ENCODE assay signal across 17 cellular contexts in genomic region chr6:142429195-142429594, GRCh38.
"Had no signal": no experiment of that assay in that cellular context is flagged by ENCODE, and none has a peak within 500 bp of the region (broad histone marks: within the 10 kb centered on the region; RNA-seq: fewer than 3 reads in every experiment).

No MANE protein-coding gene starts in this region.

- H3K4me3 Mint-ChIP-seq: activated naive CD8-positive, alpha-beta T cell; natural killer cell had no signal

- H3K4me1 Mint-ChIP-seq: natural killer cell had no signal

- DNase-seq: activated CD4-positive, alpha-beta T cell treated with anti-CD3 and anti-CD28 coated beads for 1 hour; activated CD4-positive, alpha-beta T cell treated with anti-CD3 and anti-CD28 coated beads, Interleukin-2, amount 50 U/mL, for 4 hours; activated gamma-delta T cell treated with Interleukin-2 at 50 U/mL for 16 hours; foreskin melanocyte; hypothalamus; natural killer cell; stimulated activated CD4-positive, alpha-beta T cell treated with anti-CD3 and anti-CD28 coated beads, Interleukin-1b, Interleukin-23, amount 100 ng/mL, for 48 hours; stimulated activated CD8-positive, alpha-beta memory T cell treated with anti-CD3 and anti-CD28 coated beads, Interleukin-4, amount 100 ng/mL, for 48 hours; stimulated activated naive CD4-positive, alpha-beta T cell; upper lobe of right lung; WERI-Rb-1 had no signal

- H3K36me3 ChIP-seq: neutrophil, upper lobe of right lung, WERI-Rb-1 had no signal

- FAIRE-seq: keratinocyte had no signal

- H3K27me3 ChIP-seq: neutrophil, upper lobe of right lung had no signal

- H2AFZ ChIP-seq: parathyroid adenoma had no signal

- H3K27me3 Mint-ChIP-seq: activated naive CD8-positive, alpha-beta T cell had no signal

- H3K36me3 Mint-ChIP-seq: natural killer cell had no signal

- H3K27ac ChIP-seq: neutrophil, parathyroid adenoma, upper lobe of right lung, WERI-Rb-1 had no signal

- ATAC-seq: left lobe of liver, upper lobe of right lung had no signal

- H3K79me2 ChIP-seq: parathyroid adenoma had no signal

- H3K4me3 ChIP-seq: lung, upper lobe of right lung had no signal

- H3K9ac ChIP-seq: parathyroid adenoma had no signal

- H3K9me3 ChIP-seq: neutrophil, upper lobe of right lung had no signal

- H3K27ac Mint-ChIP-seq: activated naive CD8-positive, alpha-beta T cell; natural killer cell had no signal

- H3K4me1 ChIP-seq: parathyroid adenoma, upper lobe of right lung had no signal
